In the genomic region with DNA sequence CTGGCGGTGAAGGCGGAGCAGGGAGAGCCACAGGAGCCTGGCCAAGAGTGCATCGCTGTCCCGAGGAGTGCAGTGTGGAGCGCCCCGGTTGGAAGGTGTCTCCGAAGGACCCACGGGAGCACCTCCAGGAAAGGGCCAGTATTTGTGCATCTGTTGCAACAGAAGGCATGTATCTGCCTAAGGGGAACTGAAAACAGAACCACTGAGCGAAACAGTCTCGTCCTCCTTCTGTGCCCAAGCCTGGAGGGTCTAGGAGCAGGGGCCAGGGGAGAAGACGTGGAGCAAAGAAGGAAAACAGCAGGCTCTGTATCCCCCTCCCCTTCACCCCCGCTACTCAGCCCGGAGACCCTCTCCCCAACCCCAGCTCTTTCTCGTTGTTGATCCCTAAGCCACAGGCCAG, we compare ENCODE assay signal across 25 cellular contexts. TPM values are rescaled to one million over a fixed set of nuclear protein-coding genes. Genes with fewer than 3 reads are reported as not detected.
"Had no signal": no experiment of that assay in that cellular context is flagged by ENCODE, and none has a peak within 500 bp of the region (broad histone marks: within the 10 kb centered on the region; RNA-seq: fewer than 3 reads in every experiment).

No MANE protein-coding gene starts in this region.

- ATAC-seq: activated CD8-positive, alpha-beta T cell treated with anti-CD3 and anti-CD28 coated beads, Interleukin-2, amount 10 ng/mL, durations not matched to agents 7 days and 5 days; activated naive CD8-positive, alpha-beta T cell treated with anti-CD3 and anti-CD28 coated beads, Interleukin-2, amount 50 U/mL, for 24 hours; activated T-cell treated with anti-CD3 and anti-CD28 coated beads, Interleukin-2, amount 50 U/mL, for 4 hours; heart left ventricle; left lung; right lobe of liver; stimulated activated effector memory CD8-positive, alpha-beta T cell treated with anti-CD3 and anti-CD28 coated beads, Interleukin-12 subunit alpha, Interleukin-12 subunit beta, amount 100 ng/mL, for 72 hours had no signal

- H3K4me1 ChIP-seq: left lung, parathyroid adenoma, right lobe of liver, testis had no signal

- DNase-seq: activated CD4-positive, alpha-beta T cell treated with anti-CD3 and anti-CD28 coated beads, Interleukin-2, amount 10 ng/mL, durations not matched to agents 7 days and 5 days; activated CD8-positive, alpha-beta memory T cell treated with anti-CD3 and anti-CD28 coated beads, Interleukin-2, amount 50 U/mL, for 4 hours; activated CD8-positive, alpha-beta T cell treated with anti-CD3 and anti-CD28 coated beads, Interleukin-2, amount 10 ng/mL, durations not matched to agents 7 days and 5 days; activated naive CD4-positive, alpha-beta T cell treated with anti-CD3 and anti-CD28 coated beads, Interleukin-2, amount 10 ng/mL, durations not matched to agents 7 days and 5 days; activated naive CD8-positive, alpha-beta T cell treated with anti-CD3 and anti-CD28 coated beads, Interleukin-2, amount 50 U/mL, for 24 hours; activated T-cell treated with anti-CD3 and anti-CD28 coated beads, Interleukin-2, amount 50 U/mL, for 4 hours; aorta; brain microvascular endothelial cell; central memory CD4-positive, alpha-beta T cell; erythroblast; heart left ventricle; kidney; left lung; right lobe of liver; stimulated activated CD4-positive, alpha-beta T cell treated with anti-CD3 and anti-CD28 coated beads, Interleukin-4, amount 100 ng/mL, for 1 hour; testis had no signal

- H3K27ac ChIP-seq: brain microvascular endothelial cell, coronary artery, heart left ventricle, left lung, parathyroid adenoma, right lobe of liver, testis had no signal

- H3K9me3 Mint-ChIP-seq: activated naive CD4-positive, alpha-beta T cell treated with anti-CD3 and anti-CD28 coated beads, Interleukin-2, amount 10 ng/mL, durations not matched to agents 7 days and 5 days; activated naive CD8-positive, alpha-beta T cell treated with anti-CD3 and anti-CD28 coated beads, Interleukin-2, amount 50 U/mL, for 24 hours; activated T-cell treated with anti-CD3 and anti-CD28 coated beads, Interleukin-2, amount 50 U/mL, for 4 hours; mesothelial cell of epicardium; nephron; stimulated activated effector memory CD8-positive, alpha-beta T cell treated with anti-CD3 and anti-CD28 coated beads, Interleukin-12 subunit alpha, Interleukin-12 subunit beta, amount 100 ng/mL, for 72 hours; type B pancreatic cell had no signal

- H3K36me3 Mint-ChIP-seq: activated naive CD4-positive, alpha-beta T cell treated with anti-CD3 and anti-CD28 coated beads, Interleukin-2, amount 10 ng/mL, durations not matched to agents 7 days and 5 days; mesothelial cell of epicardium; stimulated activated effector memory CD8-positive, alpha-beta T cell treated with anti-CD3 and anti-CD28 coated beads, Interleukin-12 subunit alpha, Interleukin-12 subunit beta, amount 100 ng/mL, for 72 hours; type B pancreatic cell had no signal

- H3K27me3 ChIP-seq: brain microvascular endothelial cell, heart left ventricle, left lung, right lobe of liver, testis had no signal

- H3K36me3 ChIP-seq: brain microvascular endothelial cell, heart left ventricle, left lung, right lobe of liver had no signal

- H3K4me3 Mint-ChIP-seq: activated CD4-positive, alpha-beta T cell treated with anti-CD3 and anti-CD28 coated beads, Interleukin-2, amount 10 ng/mL, durations not matched to agents 7 days and 5 days; activated CD8-positive, alpha-beta T cell treated with anti-CD3 and anti-CD28 coated beads, Interleukin-2, amount 10 ng/mL, durations not matched to agents 7 days and 5 days; activated naive CD4-positive, alpha-beta T cell treated with anti-CD3 and anti-CD28 coated beads, Interleukin-2, amount 10 ng/mL, durations not matched to agents 7 days and 5 days; activated naive CD8-positive, alpha-beta T cell treated with anti-CD3 and anti-CD28 coated beads, Interleukin-2, amount 50 U/mL, for 24 hours; activated T-cell treated with anti-CD3 and anti-CD28 coated beads, Interleukin-2, amount 50 U/mL, for 4 hours; mesothelial cell of epicardium; nephron; stimulated activated effector memory CD8-positive, alpha-beta T cell treated with anti-CD3 and anti-CD28 coated beads, Interleukin-12 subunit alpha, Interleukin-12 subunit beta, amount 100 ng/mL, for 72 hours; type B pancreatic cell had no signal

- H2AFZ ChIP-seq: parathyroid adenoma had no signal

- H3K4me2 ChIP-seq: smooth muscle cell had no signal

- H3K9ac ChIP-seq: parathyroid adenoma had no signal

- H3K4me3 ChIP-seq: coronary artery, heart left ventricle, left lung, right lobe of liver, smooth muscle cell, testis had no signal

- H3K27ac Mint-ChIP-seq: activated CD4-positive, alpha-beta T cell treated with anti-CD3 and anti-CD28 coated beads, Interleukin-2, amount 10 ng/mL, durations not matched to agents 7 days and 5 days; activated CD8-positive, alpha-beta T cell treated with anti-CD3 and anti-CD28 coated beads, Interleukin-2, amount 10 ng/mL, durations not matched to agents 7 days and 5 days; activated naive CD4-positive, alpha-beta T cell treated with anti-CD3 and anti-CD28 coated beads, Interleukin-2, amount 10 ng/mL, durations not matched to agents 7 days and 5 days; activated naive CD8-positive, alpha-beta T cell treated with anti-CD3 and anti-CD28 coated beads, Interleukin-2, amount 50 U/mL, for 24 hours; mesothelial cell of epicardium; nephron; stimulated activated effector memory CD8-positive, alpha-beta T cell treated with anti-CD3 and anti-CD28 coated beads, Interleukin-12 subunit alpha, Interleukin-12 subunit beta, amount 100 ng/mL, for 72 hours; type B pancreatic cell had no signal

- H3K79me2 ChIP-seq: parathyroid adenoma had no signal

- H3K4me1 Mint-ChIP-seq: activated CD4-positive, alpha-beta T cell treated with anti-CD3 and anti-CD28 coated beads, Interleukin-2, amount 10 ng/mL, durations not matched to agents 7 days and 5 days; activated naive CD4-positive, alpha-beta T cell treated with anti-CD3 and anti-CD28 coated beads, Interleukin-2, amount 10 ng/mL, durations not matched to agents 7 days and 5 days; activated naive CD8-positive, alpha-beta T cell treated with anti-CD3 and anti-CD28 coated beads, Interleukin-2, amount 50 U/mL, for 24 hours; stimulated activated effector memory CD8-positive, alpha-beta T cell treated with anti-CD3 and anti-CD28 coated beads, Interleukin-12 subunit alpha, Interleukin-12 subunit beta, amount 100 ng/mL, for 72 hours had no signal

RNA-seq across cellular contexts. Expression of a gene that starts 5.3 kb away (rescaled TPM):
- total RNA-seq: activated CD4-positive, alpha-beta T cell treated with anti-CD3 and anti-CD28 coated beads, Interleukin-2, amount 10 ng/mL, durations not matched to agents 7 days and 5 days; activated CD8-positive, alpha-beta T cell treated with anti-CD3 and anti-CD28 coated beads, Interleukin-2, amount 10 ng/mL, durations not matched to agents 7 days and 5 days; activated T-cell treated with anti-CD3 and anti-CD28 coated beads, Interleukin-2, amount 50 U/mL, for 4 hours; aorta; frontal cortex; kidney; left lung; lung microvascular endothelial cell; mesothelial cell of epicardium; right lobe of liver; smooth muscle cell had no signal
- polyA plus RNA-seq: smooth muscle cell had no signal
